In the genomic region with DNA sequence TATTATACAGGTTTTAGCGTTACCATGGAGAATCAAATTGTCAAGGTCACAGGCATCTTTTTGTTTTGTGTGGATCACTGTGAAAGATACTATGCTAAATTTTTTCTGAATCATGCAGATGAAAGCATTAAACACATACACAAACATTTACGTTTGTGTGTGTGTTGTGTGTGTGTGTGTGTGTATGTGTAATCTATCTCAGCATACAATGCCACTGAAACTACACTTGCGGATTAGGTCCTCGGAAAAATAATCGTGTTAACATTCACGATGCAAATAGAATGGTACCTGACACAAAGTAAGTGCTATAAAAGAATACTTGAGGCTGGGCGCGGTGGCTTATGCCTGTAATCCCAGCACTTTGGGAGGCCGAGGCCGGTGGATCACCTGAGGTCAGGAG, we compare ENCODE assay signal across 27 cellular contexts.
"Had no signal": no experiment of that assay in that cellular context is flagged by ENCODE, and none has a peak within 500 bp of the region (broad histone marks: within the 10 kb centered on the region; RNA-seq: fewer than 3 reads in every experiment).

No MANE protein-coding gene starts in this region.

- H3K27ac Mint-ChIP-seq: immature natural killer cell; nephron; stimulated activated effector memory CD8-positive, alpha-beta T cell treated with anti-CD3 and anti-CD28 coated beads, Interleukin-12 subunit alpha, Interleukin-12 subunit beta, amount 100 ng/mL, for 72 hours; type B pancreatic cell had no signal

- H3K9me3 ChIP-seq: left lung, lower lobe of right lung, pancreas, prostate gland, tibial nerve, vagina had no signal

- H3K36me3 ChIP-seq: left lung, lower lobe of right lung, pancreas, prostate gland, tibial nerve, vagina had no signal

- H3K4me1 Mint-ChIP-seq: nephron; stimulated activated naive CD8-positive, alpha-beta T cell treated with anti-CD3 and anti-CD28 coated beads, Interleukin-15, amount 100 ng/mL, for 72 hours had no signal

- DNase-seq: immature natural killer cell; kidney; left colon; left lung; lower lobe of right lung; mammary epithelial cell; mesenchymal stem cell; naive thymus-derived CD8-positive, alpha-beta T cell; nucleus accumbens; pancreas; retina; right cardiac atrium; stimulated activated CD4-positive, alpha-beta T cell treated with anti-CD3 and anti-CD28 coated beads, Interleukin-12 subunit alpha, Interleukin-12 subunit beta, amount 100 ng/mL, for 4 hours; stimulated activated CD4-positive, alpha-beta T cell treated with anti-CD3 and anti-CD28 coated beads, Interleukin-15, amount 100 ng/mL, for 24 hours; stimulated activated CD4-positive, alpha-beta T cell treated with anti-CD3 and anti-CD28 coated beads, Interleukin-4, amount 100 ng/mL, for 24 hours; stimulated activated naive CD4-positive, alpha-beta T cell treated with Interleukin-2 at 50 U/mL for 16 hours; stimulated activated naive CD8-positive, alpha-beta T cell treated with anti-CD3 and anti-CD28 coated beads, Interleukin-15, amount 100 ng/mL, for 72 hours; substantia nigra had no signal

- ATAC-seq: left colon; left lung; lower lobe of right lung; naive thymus-derived CD8-positive, alpha-beta T cell; pancreas; right cardiac atrium; sciatic nerve; stimulated activated naive CD8-positive, alpha-beta T cell treated with anti-CD3 and anti-CD28 coated beads, Interleukin-15, amount 100 ng/mL, for 72 hours had no signal

- H3K9me3 Mint-ChIP-seq: immature natural killer cell; naive thymus-derived CD8-positive, alpha-beta T cell; nephron; neural crest cell; stimulated activated effector memory CD8-positive, alpha-beta T cell treated with anti-CD3 and anti-CD28 coated beads, Interleukin-12 subunit alpha, Interleukin-12 subunit beta, amount 100 ng/mL, for 72 hours; stimulated activated naive CD8-positive, alpha-beta T cell treated with anti-CD3 and anti-CD28 coated beads, Interleukin-15, amount 100 ng/mL, for 72 hours; type B pancreatic cell had no signal

- H3K27ac ChIP-seq: left lung, lower lobe of right lung, pancreas, prostate gland, skin epidermis, tibial nerve, vagina had no signal

- H3K4me1 ChIP-seq: left lung, lower lobe of right lung, pancreas, prostate gland, tibial nerve, vagina had no signal

- H3K4me3 ChIP-seq: left lung, lower lobe of right lung, pancreas, prostate gland, skin epidermis, tibial nerve, vagina had no signal

- H3K27me3 Mint-ChIP-seq: stimulated activated naive CD8-positive, alpha-beta T cell treated with anti-CD3 and anti-CD28 coated beads, Interleukin-15, amount 100 ng/mL, for 72 hours had no signal

- H3K27me3 ChIP-seq: left lung, pancreas, tibial nerve, vagina had no signal

- H3K4me3 Mint-ChIP-seq: immature natural killer cell; naive thymus-derived CD8-positive, alpha-beta T cell; nephron; neural crest cell; stimulated activated effector memory CD8-positive, alpha-beta T cell treated with anti-CD3 and anti-CD28 coated beads, Interleukin-12 subunit alpha, Interleukin-12 subunit beta, amount 100 ng/mL, for 72 hours; stimulated activated naive CD8-positive, alpha-beta T cell treated with anti-CD3 and anti-CD28 coated beads, Interleukin-15, amount 100 ng/mL, for 72 hours; type B pancreatic cell had no signal

- H3K36me3 Mint-ChIP-seq: immature natural killer cell; naive thymus-derived CD8-positive, alpha-beta T cell; stimulated activated effector memory CD8-positive, alpha-beta T cell treated with anti-CD3 and anti-CD28 coated beads, Interleukin-12 subunit alpha, Interleukin-12 subunit beta, amount 100 ng/mL, for 72 hours; type B pancreatic cell had no signal
